1 cellular context compared by ENCODE assay signal in genomic region chr10:95475827-95476481, GRCh38.
TF ChIP-seq lines count a peak whose summit lies in the region.

No MANE protein-coding gene starts in this region.

TF ChIP-seq in HepG2, 621 proteins besides CTCF, POLR2A, EP300 and RAD21 (continued from another document and continues in another):
- TF ChIP-seq BCLAF1 (IDR thresholded peaks at IDR 0.05): no peak
- no peak for TF ChIP-seq ZBTB21 (CRISPR knock-in tag; IDR thresholded peaks at IDR 0.05)
- TF ChIP-seq ZNF691 (CRISPR knock-in tag; IDR thresholded peaks at IDR 0.05; ENCODE audit: borderline replicate concordance, low read depth): no peak
- peak; percentile 93 for TF ChIP-seq FOXA3 (CRISPR knock-in tag; IDR thresholded peaks at IDR 0.05)
- 0 out of 2 replicates have a peak, but pooled peaks have one; percentile 18 for TF ChIP-seq ZNF430 (CRISPR knock-in tag; IDR thresholded peaks at IDR 0.05)
- TF ChIP-seq RFX5 (IDR thresholded peaks at IDR 0.05; ENCODE audit: low read depth, low read length): peak; percentile 84
- no peak for TF ChIP-seq ZNF83 (CRISPR knock-in tag; IDR thresholded peaks at IDR 0.05; ENCODE audit: borderline replicate concordance)
- TF ChIP-seq HOXD1 (CRISPR knock-in tag; IDR thresholded peaks at IDR 0.05): peak; percentile 54; the same call in 1 of the 2 replicates
- TF ChIP-seq EHMT2 (IDR thresholded peaks at IDR 0.05; ENCODE audit: borderline replicate concordance, low read depth, low read length): no peak; the same call in 1 of the 2 replicates
- no peak for TF ChIP-seq ZNF260 (CRISPR knock-in tag; IDR thresholded peaks at IDR 0.05; ENCODE audit: borderline replicate concordance, low read depth)
- no peak for TF ChIP-seq GTF2F1 (IDR thresholded peaks at IDR 0.05; ENCODE audit: low read length)
- TF ChIP-seq, protein P1, sequence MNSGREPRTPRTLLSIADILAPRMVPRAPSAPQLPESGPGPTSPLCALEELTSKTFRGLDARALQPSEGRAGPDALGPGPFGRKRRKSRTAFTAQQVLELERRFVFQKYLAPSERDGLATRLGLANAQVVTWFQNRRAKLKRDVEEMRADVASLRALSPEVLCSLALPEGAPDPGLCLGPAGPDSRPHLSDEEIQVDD (CRISPR knock-in tag; IDR thresholded peaks at IDR 0.05; ENCODE audit: borderline replicate concordance): no peak
- TF ChIP-seq, protein P2, sequence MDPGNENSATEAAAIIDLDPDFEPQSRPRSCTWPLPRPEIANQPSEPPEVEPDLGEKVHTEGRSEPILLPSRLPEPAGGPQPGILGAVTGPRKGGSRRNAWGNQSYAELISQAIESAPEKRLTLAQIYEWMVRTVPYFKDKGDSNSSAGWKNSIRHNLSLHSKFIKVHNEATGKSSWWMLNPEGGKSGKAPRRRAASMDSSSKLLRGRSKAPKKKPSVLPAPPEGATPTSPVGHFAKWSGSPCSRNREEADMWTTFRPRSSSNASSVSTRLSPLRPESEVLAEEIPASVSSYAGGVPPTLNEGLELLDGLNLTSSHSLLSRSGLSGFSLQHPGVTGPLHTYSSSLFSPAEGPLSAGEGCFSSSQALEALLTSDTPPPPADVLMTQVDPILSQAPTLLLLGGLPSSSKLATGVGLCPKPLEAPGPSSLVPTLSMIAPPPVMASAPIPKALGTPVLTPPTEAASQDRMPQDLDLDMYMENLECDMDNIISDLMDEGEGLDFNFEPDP (CRISPR knock-in tag; conservative IDR thresholded peaks at IDR 0.05): no peak
- TF ChIP-seq REXO4 (CRISPR knock-in tag; IDR thresholded peaks at IDR 0.05; ENCODE audit: borderline replicate concordance): no peak
- TF ChIP-seq POGK (CRISPR knock-in tag; conservative IDR thresholded peaks at IDR 0.05): no peak
- TF ChIP-seq ZNF460 (CRISPR knock-in tag; IDR thresholded peaks at IDR 0.05; ENCODE audit: borderline replicate concordance): no peak
- no peak for TF ChIP-seq GPBP1L1 (CRISPR knock-in tag; IDR thresholded peaks at IDR 0.05)
- TF ChIP-seq CREBL2 (CRISPR knock-in tag; IDR thresholded peaks at IDR 0.05; ENCODE audit: borderline replicate concordance): no peak
- TF ChIP-seq ZNF546 (CRISPR knock-in tag; conservative IDR thresholded peaks at IDR 0.05): no peak
- no peak for TF ChIP-seq TCF12 (IDR thresholded peaks at IDR 0.05)
- TF ChIP-seq TCF12 (CRISPR knock-in tag; IDR thresholded peaks at IDR 0.05): peak; percentile 70; the same call in 1 of the 2 replicates
- TF ChIP-seq CHD4 (IDR thresholded peaks at IDR 0.05; ENCODE audit: borderline replicate concordance, low read length): peak; percentile 72; the same call in 1 of the 2 replicates
- TF ChIP-seq ZNF253 (CRISPR knock-in tag; IDR thresholded peaks at IDR 0.05; ENCODE audit: borderline replicate concordance): no peak
- no peak for TF ChIP-seq ZFP37 (CRISPR knock-in tag; IDR thresholded peaks at IDR 0.05; ENCODE audit: borderline replicate concordance)
- no peak for TF ChIP-seq MAZ (IDR thresholded peaks at IDR 0.05; ENCODE audit: borderline replicate concordance, low read depth, low read length)
- no peak for TF ChIP-seq MAZ (CRISPR knock-in tag; IDR thresholded peaks at IDR 0.05; ENCODE audit: low read depth)
- no peak for TF ChIP-seq ZNF451 (CRISPR knock-in tag; IDR thresholded peaks at IDR 0.05)
- no peak for TF ChIP-seq ZNF513 (CRISPR knock-in tag; conservative IDR thresholded peaks at IDR 0.05)
- no peak for TF ChIP-seq NFE2L1 (CRISPR knock-in tag; IDR thresholded peaks at IDR 0.05; ENCODE audit: borderline replicate concordance)
- TF ChIP-seq ZNF263 (CRISPR knock-in tag; IDR thresholded peaks at IDR 0.05): 0 out of 2 replicates have a peak, but pooled peaks have one; percentile 14
- TF ChIP-seq STAT5B (CRISPR knock-in tag; IDR thresholded peaks at IDR 0.05): no peak
- no peak for TF ChIP-seq ZNF235 (CRISPR knock-in tag; IDR thresholded peaks at IDR 0.05; ENCODE audit: borderline replicate concordance)
- TF ChIP-seq FOSL1 (CRISPR knock-in tag; IDR thresholded peaks at IDR 0.05; ENCODE audit: borderline replicate concordance): no peak
- TF ChIP-seq JUNB (CRISPR knock-in tag; IDR thresholded peaks at IDR 0.05; ENCODE audit: borderline replicate concordance): peak; percentile 25; the same call in 1 of the 2 replicates
- TF ChIP-seq TP53 (CRISPR knock-in tag; conservative IDR thresholded peaks at IDR 0.05): no peak
- no peak for TF ChIP-seq ZNF572 (CRISPR knock-in tag; IDR thresholded peaks at IDR 0.05)
- TF ChIP-seq HIVEP1 (CRISPR knock-in tag; IDR thresholded peaks at IDR 0.05): no peak
- TF ChIP-seq ZBTB42 (CRISPR knock-in tag; IDR thresholded peaks at IDR 0.05): no peak
- peak; percentile 87; the same call in 1 of the 2 replicates for TF ChIP-seq ZGPAT (CRISPR knock-in tag; IDR thresholded peaks at IDR 0.05)
- no peak for TF ChIP-seq ZNF891 (CRISPR knock-in tag; IDR thresholded peaks at IDR 0.05)
- TF ChIP-seq GATAD2A (CRISPR knock-in tag; IDR thresholded peaks at IDR 0.05): peak; percentile 95
- TF ChIP-seq, protein P3, sequence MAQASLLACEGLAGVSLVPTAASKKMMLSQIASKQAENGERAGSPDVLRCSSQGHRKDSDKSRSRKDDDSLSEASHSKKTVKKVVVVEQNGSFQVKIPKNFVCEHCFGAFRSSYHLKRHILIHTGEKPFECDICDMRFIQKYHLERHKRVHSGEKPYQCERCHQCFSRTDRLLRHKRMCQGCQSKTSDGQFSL (CRISPR knock-in tag; IDR thresholded peaks at IDR 0.05): no peak
- TF ChIP-seq MIER2 (CRISPR knock-in tag; IDR thresholded peaks at IDR 0.05): no peak
- no peak for TF ChIP-seq RNF2 (conservative IDR thresholded peaks at IDR 0.05; ENCODE audit: low read depth)
- no peak for TF ChIP-seq RFX1 (IDR thresholded peaks at IDR 0.05)
- TF ChIP-seq KDM2A (CRISPR knock-in tag; IDR thresholded peaks at IDR 0.05; ENCODE audit: borderline replicate concordance, low read depth): no peak
- no peak for TF ChIP-seq SNAPC2 (CRISPR knock-in tag; IDR thresholded peaks at IDR 0.05)
- TF ChIP-seq FOXP1 (IDR thresholded peaks at IDR 0.05): no peak
- TF ChIP-seq FOXP1 (CRISPR knock-in tag; IDR thresholded peaks at IDR 0.05): peak; percentile 79
- no peak for TF ChIP-seq ZNF10 (CRISPR knock-in tag; IDR thresholded peaks at IDR 0.05; ENCODE audit: borderline replicate concordance, low read depth)
- TF ChIP-seq ASH2L (IDR thresholded peaks at IDR 0.05; ENCODE audit: insufficient read length, low read depth, low read length): peak; percentile 82
